ENCODE assay signal across 8 cellular contexts in genomic region chr9:105244996-105245719, GRCh38. TPM values are rescaled to one million over a fixed set of nuclear protein-coding genes. Genes with fewer than 3 reads are reported as not detected.
A peak's percentile ranks its signal among the peaks of the same experiment; 100 is the strongest.
DNase-seq lines count a peak whose midpoint lies in the region; ATAC-seq and TF ChIP-seq lines count a peak whose summit lies in the region.

No MANE protein-coding gene starts in this region.

- no peaks in the 10 kb centered on the region for H3K36me3 ChIP-seq in Caco-2 (ENCODE audit: control insufficient read depth, insufficient read depth, low read length)
- no peaks in the 10 kb centered on the region for H3K36me3 ChIP-seq in adrenal gland (replicated peaks in 1 of 2)
- no peaks in the 10 kb centered on the region for H3K36me3 ChIP-seq in left ventricle myocardium inferior

- H3K9me3 ChIP-seq in Caco-2 = no peaks in the 10 kb centered on the region
- no peaks in the 10 kb centered on the region for H3K9me3 ChIP-seq in adrenal gland (replicated peaks in 1 of 3)
- H3K9me3 ChIP-seq in left ventricle myocardium inferior (replicated peaks) = peaks cover 11% of the 10 kb centered on the region

- H3K27me3 ChIP-seq in Caco-2 (replicated peaks; ENCODE audit: control insufficient read depth, insufficient read depth, low read length) (no peaks in the 10 kb centered on the region), adrenal gland (no peaks in the 10 kb centered on the region), left ventricle myocardium inferior (ENCODE audit: low read depth) (no peaks in the 10 kb centered on the region)

- H3K9me3 Mint-ChIP-seq in Caco-2 (ENCODE audit: unreplicated experiment) = no peaks in the 10 kb centered on the region
- no peaks in the 10 kb centered on the region for H3K9me3 Mint-ChIP-seq in progenitor cell of endocrine pancreas (ENCODE audit: low read depth)

- H3K4me3 ChIP-seq in Caco-2 (ENCODE audit: low read depth, low read length) (peak overlapping the region; percentile 76), adrenal gland (peak overlapping the region; percentile 81 to 99 (median 88)), left ventricle myocardium inferior (peak overlapping the region; percentile 83)

- H3K36me3 Mint-ChIP-seq in Caco-2 (ENCODE audit: insufficient read depth, unreplicated experiment) = peaks cover 15% of the 10 kb centered on the region
- no peaks in the 10 kb centered on the region for H3K36me3 Mint-ChIP-seq in progenitor cell of endocrine pancreas (ENCODE audit: insufficient read depth)

- no TSS peak for BruUV-seq in Caco-2 (replicated peaks; lab: Mats Ljungman, UMichigan)

- CTCF ChIA-PET in Caco-2 (lab: Charles Lee) = interaction anchor here (0.8 to 2.1 kb wide), 12 partner anchors 8 to 382 kb away, joined by 3 to 12 read pairs (median 4); no protein-coding TSS in a partner anchor

- H3K4me3 Mint-ChIP-seq in Caco-2 (ENCODE audit: unreplicated experiment) = peak overlapping the region; percentile 97
- peak overlapping the region; percentile 92 for H3K4me3 Mint-ChIP-seq in progenitor cell of endocrine pancreas (ENCODE audit: low read depth)

- H3K27ac Mint-ChIP-seq in Caco-2 (ENCODE audit: unreplicated experiment) (peak overlapping the region; percentile 91), progenitor cell of endocrine pancreas (peak overlapping the region; percentile 97)

- peak; percentile 6 for ATAC-seq in GM21515 (IDR thresholded peaks at IDR 0.05; ENCODE audit: unreplicated experiment)
- peak; percentile 34 for ATAC-seq in SK-N-SH treated with all-trans-retinoic acid at 6 μM for 48 hours
- ATAC-seq in GM18858 (IDR thresholded peaks at IDR 0.05; ENCODE audit: unreplicated experiment) = no peak

- TF ChIP-seq CTCF in Caco-2 (IDR thresholded peaks at IDR 0.05; ENCODE audit: insufficient read depth in 1 of 2, low read depth in 1 of 2, low read length in 1 of 2, severe bottlenecking in 1 of 2, unreplicated experiment in 1 of 2) (peak; percentile 38 to 72), adrenal gland (IDR thresholded peaks at IDR 0.05) (peak in 2 of 6 experiments; percentile 15 to 16), left ventricle myocardium inferior (IDR thresholded peaks at IDR 0.05; ENCODE audit: borderline replicate concordance) (peak; percentile 7), progenitor cell of endocrine pancreas (IDR thresholded peaks at IDR 0.05; ENCODE audit: unreplicated experiment) (peak; percentile 59)

- H3K4me1 Mint-ChIP-seq in Caco-2 (ENCODE audit: low read depth, unreplicated experiment) (peaks cover 23% of the 10 kb centered on the region), progenitor cell of endocrine pancreas (ENCODE audit: low read depth) (peaks cover 41% of the 10 kb centered on the region)

- WGBS in adrenal gland, 4 donors = 0 to 2% (median 1%) methylated on average over 25 to 53 of the region's 53 CpGs

- H3K27me3 Mint-ChIP-seq in Caco-2 (ENCODE audit: insufficient read depth, unreplicated experiment) (no peaks in the 10 kb centered on the region), progenitor cell of endocrine pancreas (no peaks in the 10 kb centered on the region)

- peaks cover 14% of the 10 kb centered on the region for H3K4me1 ChIP-seq in Caco-2
- peaks cover 0 to 48% of the 10 kb centered on the region in 2 donors for H3K4me1 ChIP-seq in adrenal gland (replicated peaks in 1 of 2)
- H3K4me1 ChIP-seq in left ventricle myocardium inferior = peaks cover 56% of the 10 kb centered on the region

- POLR2A ChIA-PET in Caco-2 (lab: Charles Lee) = interaction anchor here (0.9 to 2.0 kb wide), 7 partner anchors 38 to 319 kb away, joined by 3 to 12 read pairs (median 4); no protein-coding TSS in a partner anchor

- DNase-seq in Caco-2 (peak; percentile 92), KBM-7 (peak; percentile 27), adrenal gland (peak; percentile 56 to 72 (median 59)), left ventricle myocardium inferior (peak; percentile 29), progenitor cell of endocrine pancreas (ENCODE audit: low spot score, unreplicated experiment) (peak; percentile 80)

- in situ Hi-C loops in KBM-7 (cut with MboI; ENCODE audit: low pct_unique_long_range_greater_than_20kb, low sequenced_read_pairs) = no loop called here

- intact Hi-C loops in Caco-2 (cut with micrococcal nuclease; ENCODE audit: unreplicated experiment) (loop anchor here (1.0 to 10.0 kb wide), 9 partner anchors 52 to 464 kb away; no protein-coding TSS in a partner anchor), adrenal gland (cut with DNase I) (loop anchor here in 1 of 2 donors (10.0 kb wide), 2 partner anchors 60 to 170 kb away; no protein-coding TSS in a partner anchor), left ventricle myocardium inferior (cut with micrococcal nuclease) (no loop called here)

- peak in 1 of 2 donors; percentile 66 for TF ChIP-seq POLR2A in adrenal gland (IDR thresholded peaks at IDR 0.05)

- H3K27ac ChIP-seq in adrenal gland (peak overlapping the region in 4 of 5 donors; percentile 41 to 91 (median 72)), left ventricle myocardium inferior (replicated peaks) (peak overlapping the region; percentile 90)

TF ChIP-seq in SK-N-SH treated with all-trans-retinoic acid at 6 μM for 48 hours, 23 proteins besides CTCF, POLR2A, EP300 and RAD21:
- TF ChIP-seq ZC3H10 (CRISPR knock-in tag; IDR thresholded peaks at IDR 0.05) (no peak), ZNF565 (CRISPR knock-in tag; conservative IDR thresholded peaks at IDR 0.05; ENCODE audit: low read depth) (no peak), TOX (CRISPR knock-in tag; IDR thresholded peaks at IDR 0.05; ENCODE audit: borderline replicate concordance) (no peak)

RNA-seq across cellular contexts. Expression of gene SLC44A1, which starts 0.7 kb away (rescaled TPM):
- total RNA-seq in Caco-2 (2022) (45.8 and 46.3 TPM in 2 replicates), adrenal gland (10 to 100 TPM; 33.7 to 73.1 (median 44.1) TPM), left ventricle myocardium inferior (27.0 TPM), progenitor cell of endocrine pancreas (48.7 and 53.5 TPM in 2 replicates)
- 10 to 100 TPM in 1 of 3 donors, 1 to 10 TPM in 2; 6.8 to 21.6 (median 7.5) TPM for polyA plus RNA-seq in adrenal gland

Comparison
In these comparisons a context has a peak if more than half of its experiments do, and no peak if none do; other contexts are left out.
1. DNase-seq: peak in every context shown above with its lines; median percentile 92 in Caco-2; 80 in progenitor cell of endocrine pancreas; 59 in adrenal gland; 29 in left ventricle myocardium inferior; 27 in KBM-7.